In genomic region chr20:62812907-62813200, GRCh38 we compare ENCODE assay signal across 15 cellular contexts. TPM values are rescaled to one million over a fixed set of nuclear protein-coding genes. Genes with fewer than 3 reads are reported as not detected.
"Had no signal": no experiment of that assay in that cellular context is flagged by ENCODE, and none has a peak within 500 bp of the region (broad histone marks: within the 10 kb centered on the region; RNA-seq: fewer than 3 reads in every experiment).

No MANE protein-coding gene starts in this region.

- H3K4me3 ChIP-seq: lung, thyroid gland had no signal

- DNase-seq: activated CD4-positive, alpha-beta memory T cell treated with anti-CD3 and anti-CD28 coated beads for 36 hours; activated CD4-positive, alpha-beta T cell treated with anti-CD3 and anti-CD28 coated beads for 36 hours; activated T-cell treated with anti-CD3 and anti-CD28 coated beads for 4 hours; effector CD4-positive, alpha-beta T cell; hypothalamus; occipital lobe; stimulated activated CD4-positive, alpha-beta T cell treated with anti-CD3 and anti-CD28 coated beads, Interleukin-12 subunit alpha, Interleukin-12 subunit beta, amount 100 ng/mL, for 4 hours; stimulated activated CD4-positive, alpha-beta T cell treated with anti-CD3 and anti-CD28 coated beads, Interleukin-1b, Interleukin-23, amount 100 ng/mL, for 48 hours; stimulated activated CD8-positive, alpha-beta memory T cell treated with anti-CD3 and anti-CD28 coated beads, Interleukin-4, amount 100 ng/mL, for 48 hours; stimulated activated naive CD4-positive, alpha-beta T cell treated with Interleukin-2 at 50 U/mL for 16 hours; thyroid gland had no signal

- FAIRE-seq: frontal cortex, keratinocyte had no signal

- ATAC-seq: activated CD4-positive, alpha-beta T cell treated with anti-CD3 and anti-CD28 coated beads for 36 hours; WTC11 had no signal

- H3K27ac ChIP-seq: thyroid gland had no signal

- H3K27me3 ChIP-seq: thyroid gland had no signal

- H3K9me3 ChIP-seq: thyroid gland had no signal

RNA-seq across cellular contexts. Expression of gene COL9A3, which starts 4.0 kb away (rescaled TPM):
- total RNA-seq: activated CD4-positive, alpha-beta memory T cell treated with anti-CD3 and anti-CD28 coated beads for 36 hours; activated CD4-positive, alpha-beta T cell treated with anti-CD3 and anti-CD28 coated beads for 36 hours had no signal
